Comparison of ENCODE assay signal across 15 cellular contexts in the genomic region with DNA sequence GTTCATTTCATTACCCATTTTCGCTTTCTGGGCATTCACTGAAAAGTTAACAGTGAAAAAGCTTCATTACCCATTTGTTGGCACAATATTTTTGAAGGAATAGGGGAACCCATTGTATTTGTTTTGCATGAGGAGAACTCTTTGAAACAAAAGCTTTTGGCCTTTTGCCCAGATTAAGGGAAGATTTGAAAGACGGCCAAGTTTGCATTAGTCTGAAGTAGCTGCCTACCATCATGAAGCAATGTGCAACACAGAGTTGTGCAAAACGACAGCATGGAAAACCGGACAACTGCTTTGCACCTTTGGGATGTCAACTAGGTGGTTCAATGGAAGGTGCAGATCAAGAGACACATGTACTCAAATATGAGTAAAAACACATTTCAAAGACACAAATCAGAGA.
DNase-seq lines count a peak whose midpoint lies in the region; ATAC-seq, FAIRE-seq and TF ChIP-seq lines count a peak whose summit lies in the region.
"Had no signal": no experiment of that assay in that cellular context is flagged by ENCODE, and none has a peak within 500 bp of the region (broad histone marks: within the 10 kb centered on the region; RNA-seq: fewer than 3 reads in every experiment).

No MANE protein-coding gene starts in this region.

- H3K36me3 Mint-ChIP-seq in MCF 10A (ENCODE audit: insufficient read depth, unreplicated experiment): no peaks in the 10 kb centered on the region
- no peaks in the 10 kb centered on the region for H3K36me3 Mint-ChIP-seq in stimulated activated naive B cell treated with anti-CD40 and anti-IgM and Interleukin-4, amounts not matched to agents 10 μg/mL and 1 μg/mL and 100 μg/mL, for 72 hours
- H3K36me3 Mint-ChIP-seq: activated naive CD8-positive, alpha-beta T cell treated with anti-CD3 and anti-CD28 coated beads, Interleukin-2, amount 10 ng/mL, durations not matched to agents 7 days and 5 days; mesothelial cell of epicardium had no signal

- peaks cover 36% of the 10 kb centered on the region for H3K27me3 Mint-ChIP-seq in MCF 10A (ENCODE audit: insufficient read depth, unreplicated experiment)
- no peaks in the 10 kb centered on the region for H3K27me3 Mint-ChIP-seq in stimulated activated naive B cell treated with anti-CD40 and anti-IgM and Interleukin-4, amounts not matched to agents 10 μg/mL and 1 μg/mL and 100 μg/mL, for 72 hours
- H3K27me3 Mint-ChIP-seq: activated naive CD8-positive, alpha-beta T cell treated with anti-CD3 and anti-CD28 coated beads, Interleukin-2, amount 10 ng/mL, durations not matched to agents 7 days and 5 days; stimulated activated naive CD8-positive, alpha-beta T cell treated with anti-CD3 and anti-CD28 coated beads, Interleukin-15, Interleukin-2, amounts not matched to agents 100 ng/mL and 50 ng/mL, for 24 hours had no signal

- H3K9me3 Mint-ChIP-seq in MCF 10A (ENCODE audit: unreplicated experiment): no peaks in the 10 kb centered on the region
- no peaks in the 10 kb centered on the region for H3K9me3 Mint-ChIP-seq in stimulated activated naive B cell treated with anti-CD40 and anti-IgM and Interleukin-4, amounts not matched to agents 10 μg/mL and 1 μg/mL and 100 μg/mL, for 72 hours
- H3K9me3 Mint-ChIP-seq: activated naive CD8-positive, alpha-beta T cell treated with anti-CD3 and anti-CD28 coated beads, Interleukin-2, amount 10 ng/mL, durations not matched to agents 7 days and 5 days; mesothelial cell of epicardium; stimulated activated naive CD8-positive, alpha-beta T cell treated with anti-CD3 and anti-CD28 coated beads, Interleukin-15, Interleukin-2, amounts not matched to agents 100 ng/mL and 50 ng/mL, for 24 hours had no signal

- H3K4me3 Mint-ChIP-seq in MCF 10A (ENCODE audit: unreplicated experiment): no peak overlapping the region
- H3K4me3 Mint-ChIP-seq in stimulated activated naive B cell treated with anti-CD40 and anti-IgM and Interleukin-4, amounts not matched to agents 10 μg/mL and 1 μg/mL and 100 μg/mL, for 72 hours: no peak overlapping the region
- H3K4me3 Mint-ChIP-seq: activated naive CD8-positive, alpha-beta T cell treated with anti-CD3 and anti-CD28 coated beads, Interleukin-2, amount 10 ng/mL, durations not matched to agents 7 days and 5 days; mesothelial cell of epicardium; stimulated activated naive CD8-positive, alpha-beta T cell treated with anti-CD3 and anti-CD28 coated beads, Interleukin-15, Interleukin-2, amounts not matched to agents 100 ng/mL and 50 ng/mL, for 24 hours had no signal

- no peaks in the 10 kb centered on the region for H3K79me2 ChIP-seq in HepG2 (ENCODE audit: insufficient read depth, low read length)

- no peak for TF ChIP-seq POLR2A in HepG2 (IDR thresholded peaks at IDR 0.05; ENCODE audit: insufficient read depth in 1 of 2, low read depth in 2 of 2, low read length in 2 of 2)

- H3K27me3 ChIP-seq in HepG2 (ENCODE audit: control insufficient read depth in 1 of 2, insufficient read depth in 2 of 2, low read length in 2 of 2): no peaks in the 10 kb centered on the region

- no peak overlapping the region for H3K9ac ChIP-seq in HepG2 (ENCODE audit: insufficient read depth, low read depth, low read length)
- H3K9ac ChIP-seq: KMS-11 had no signal

- in situ Hi-C loops in HepG2 (cut with HindIII; ENCODE audit: extremely low pct_ligation_motif_present, low pct_unique_long_range_greater_than_20kb): no loop called here

- no peaks in the 10 kb centered on the region for H3K36me3 ChIP-seq in HepG2 (replicated peaks in 1 of 2; ENCODE audit: control insufficient read depth in 1 of 2, insufficient read depth in 2 of 2, low read length in 2 of 2)
- H3K36me3 ChIP-seq: SJSA1 had no signal

- CTCF ChIA-PET in MCF 10A (lab: Yijun Ruan, JAX) (interaction anchor here (1.3 kb wide), 1 partner anchor 37 kb away, joined by 3 read pairs; no protein-coding TSS in a partner anchor), HepG2 (lab: Yijun Ruan, JAX; ENCODE audit: low intra/inter-chr PET ratio, low total read pairs) (no interaction called here)

- FAIRE-seq in HepG2 (lab: Jason Lieb, UNC): no peak

- no peaks in the 10 kb centered on the region for H3K4me1 Mint-ChIP-seq in MCF 10A (ENCODE audit: insufficient read depth, unreplicated experiment)
- H3K4me1 Mint-ChIP-seq in stimulated activated naive B cell treated with anti-CD40 and anti-IgM and Interleukin-4, amounts not matched to agents 10 μg/mL and 1 μg/mL and 100 μg/mL, for 72 hours: no peaks in the 10 kb centered on the region
- H3K4me1 Mint-ChIP-seq: activated naive CD8-positive, alpha-beta T cell treated with anti-CD3 and anti-CD28 coated beads, Interleukin-2, amount 10 ng/mL, durations not matched to agents 7 days and 5 days had no signal

- TF ChIP-seq CTCF in MCF 10A (IDR thresholded peaks at IDR 0.05; ENCODE audit: unreplicated experiment) (no peak), HepG2 (CRISPR knock-in tag; IDR thresholded peaks at IDR 0.05) (no peak)

- WGBS in HepG2 (ENCODE audit: low lambda C conversion rate): 14% methylated on average over 4 of the region's 4 CpGs

- no peaks in the 10 kb centered on the region for H4K20me1 ChIP-seq in HepG2 (ENCODE audit: insufficient read depth, low read length)

- H3K4me2 ChIP-seq in HepG2 (ENCODE audit: low read depth, low read length): no peak overlapping the region
- H3K4me2 ChIP-seq: KMS-11 had no signal

- POLR2A ChIA-PET in MCF 10A (lab: Yijun Ruan, JAX) (interaction anchor here (0.6 kb wide), 1 partner anchor 526 kb away, joined by 3 read pairs; no protein-coding TSS in a partner anchor), HepG2 (lab: Yijun Ruan, JAX) (no interaction called here)

- H3K4me1 ChIP-seq in HepG2 (ENCODE audit: insufficient read depth, low read length): no peaks in the 10 kb centered on the region
- H3K4me1 ChIP-seq: SJSA1 had no signal

- TF ChIP-seq RAD21 in HepG2 (CRISPR knock-in tag; IDR thresholded peaks at IDR 0.05): no peak

- no TSS peak for BruUV-seq in MCF 10A (replicated peaks; lab: Mats Ljungman, UMichigan)
- BruUV-seq in HepG2 (replicated peaks; lab: Mats Ljungman, UMichigan): no TSS peak

- ATAC-seq in HepG2 (no peak), HG02885 (IDR thresholded peaks at IDR 0.05; ENCODE audit: poor library complexity, unreplicated experiment) (no peak)
- ATAC-seq in stimulated activated naive B cell treated with anti-CD40 and anti-IgM and Interleukin-4, amounts not matched to agents 10 μg/mL and 1 μg/mL and 100 μg/mL, for 72 hours (replicated peaks): no peak
- ATAC-seq: esophagus mucosa had no signal

- H3K9me3 ChIP-seq in HepG2 (ENCODE audit: low read length): no peaks in the 10 kb centered on the region
- H3K9me3 ChIP-seq: SJSA1 had no signal

- intact Hi-C loops in MCF 10A (cut with micrococcal nuclease): no loop called here
- intact Hi-C loops in HepG2 (cut with micrococcal nuclease; ENCODE audit: unreplicated experiment): no loop called here

- H3K27ac ChIP-seq in HepG2 (ENCODE audit: extremely low read length, insufficient read depth, low read length): no peak overlapping the region
- H3K27ac ChIP-seq: KMS-11, SJSA1 had no signal

- DNase-seq in D341Med (ENCODE audit: low spot score) (peak; percentile 37), NCI-H2029 (lab: John Stamatoyannopoulos, UW) (peak; percentile 7), MCF 10A (ENCODE audit: unreplicated experiment) (peak; percentile 86), HepG2 (ENCODE audit: low spot score) (peak; percentile 6), HCEC 1CT (no peak), T1000 (lab: John Stamatoyannopoulos, UW) (no peak)
- no peak for DNase-seq in stimulated activated naive B cell treated with anti-CD40 and anti-IgM and Interleukin-4, amounts not matched to agents 10 μg/mL and 1 μg/mL and 100 μg/mL, for 72 hours
- DNase-seq: activated CD4-positive, alpha-beta T cell treated with anti-CD3 and anti-CD28 coated beads, Interleukin-2, amount 50 U/mL, for 4 hours; activated naive CD8-positive, alpha-beta T cell treated with anti-CD3 and anti-CD28 coated beads, Interleukin-2, amount 10 ng/mL, durations not matched to agents 7 days and 5 days had no signal

- H2AFZ ChIP-seq in HepG2 (ENCODE audit: low read length): no peak overlapping the region

- H3K27ac Mint-ChIP-seq in MCF 10A (ENCODE audit: low read depth, unreplicated experiment): no peak overlapping the region
- H3K27ac Mint-ChIP-seq in stimulated activated naive B cell treated with anti-CD40 and anti-IgM and Interleukin-4, amounts not matched to agents 10 μg/mL and 1 μg/mL and 100 μg/mL, for 72 hours: no peak overlapping the region
- H3K27ac Mint-ChIP-seq: activated naive CD8-positive, alpha-beta T cell treated with anti-CD3 and anti-CD28 coated beads, Interleukin-2, amount 10 ng/mL, durations not matched to agents 7 days and 5 days; mesothelial cell of epicardium; stimulated activated naive CD8-positive, alpha-beta T cell treated with anti-CD3 and anti-CD28 coated beads, Interleukin-15, Interleukin-2, amounts not matched to agents 100 ng/mL and 50 ng/mL, for 24 hours had no signal

- H3K4me3 ChIP-seq in HepG2 (replicated peaks in 1 of 3; ENCODE audit: insufficient read depth in 1 of 3, low read depth in 2 of 3, low read length in 3 of 3): no peak overlapping the region
- H3K4me3 ChIP-seq: SJSA1 had no signal

- TF ChIP-seq EP300 in HepG2 (IDR thresholded peaks at IDR 0.05; ENCODE audit: low read depth in 2 of 2, low read length in 2 of 2): no peak
- TF ChIP-seq EP300 in HepG2 (CRISPR knock-in tag; IDR thresholded peaks at IDR 0.05; ENCODE audit: borderline replicate concordance): no peak

TF ChIP-seq in HepG2, 621 proteins besides CTCF, POLR2A, EP300 and RAD21:
- TF ChIP-seq ZNF644 (CRISPR knock-in tag; IDR thresholded peaks at IDR 0.05; ENCODE audit: low read depth) (peak; percentile 35; the same call in 1 of the 2 replicates), AHR (CRISPR knock-in tag; IDR thresholded peaks at IDR 0.05) (no peak), ZNF382 (CRISPR knock-in tag; IDR thresholded peaks at IDR 0.05; ENCODE audit: borderline replicate concordance) (no peak), FOSL1 (CRISPR knock-in tag; IDR thresholded peaks at IDR 0.05; ENCODE audit: borderline replicate concordance) (no peak)

Comparison
In these comparisons a context has a peak if more than half of its experiments do, and no peak if none do; other contexts are left out.
1. DNase-seq: peak in D341Med (single experiment), NCI-H2029 (single experiment), MCF 10A (single experiment) and HepG2 (single experiment); none in HCEC 1CT (single experiment), stimulated activated naive B cell treated with anti-CD40 and anti-IgM and Interleukin-4, amounts not matched to agents 10 μg/mL and 1 μg/mL and 100 μg/mL, for 72 hours (single experiment) and T1000 (single experiment).